Comparison of ENCODE assay signal across 16 cellular contexts in genomic region chr4:1035510-1035909, GRCh38. TPM values are rescaled to one million over a fixed set of nuclear protein-coding genes. Genes with fewer than 3 reads are reported as not detected.
DNase-seq lines count a peak whose midpoint lies in the region; ATAC-seq and TF ChIP-seq lines count a peak whose summit lies in the region.
"Had no signal": no experiment of that assay in that cellular context is flagged by ENCODE, and none has a peak within 500 bp of the region (broad histone marks: within the 10 kb centered on the region; RNA-seq: fewer than 3 reads in every experiment).

No MANE protein-coding gene starts in this region.

- dilution Hi-C loops in mammary epithelial cell (cut with HindIII; ENCODE audit: low sequenced_read_pairs): loop anchor here (10.0 kb wide), 2 partner anchors 289 to 319 kb away; no protein-coding TSS in a partner anchor

- H3K36me3 ChIP-seq in mammary epithelial cell (ENCODE audit: insufficient read depth, low read length) (no peaks in the 10 kb centered on the region), aorta (ENCODE audit: control insufficient read depth in 1 of 2, insufficient read depth in 2 of 2, low read length in 1 of 2) (no peaks in the 10 kb centered on the region), uterus (no peaks in the 10 kb centered on the region), WERI-Rb-1 (no peaks in the 10 kb centered on the region)
- H3K36me3 ChIP-seq: upper lobe of left lung had no signal

- POLR2A ChIA-PET in MCF 10A (lab: Yijun Ruan, JAX): no interaction called here

- BruUV-seq in mammary epithelial cell (replicated peaks; lab: Mats Ljungman, UMichigan) (no TSS peak), MCF 10A (replicated peaks; lab: Mats Ljungman, UMichigan) (no TSS peak)

- intact Hi-C loops in mammary epithelial cell (cut with micrococcal nuclease) (no loop called here), MCF 10A (cut with micrococcal nuclease) (no loop called here), head of caudate nucleus (cut with DNase I) (loop anchor here (2.0 kb wide), 1 partner anchor 21 kb away; no protein-coding TSS in a partner anchor), aorta (cut with DNase I) (no loop called here), uterus (cut with DNase I; ENCODE audit: low total_unique reads) (no loop called here)

- H3K27ac Mint-ChIP-seq in MCF 10A (ENCODE audit: low read depth, unreplicated experiment): no peak overlapping the region
- H3K27ac Mint-ChIP-seq: CD4-positive, alpha-beta memory T cell; mesothelial cell of epicardium had no signal

- H2AFZ ChIP-seq in mammary epithelial cell (ENCODE audit: low read depth, low read length): no peak overlapping the region
- H2AFZ ChIP-seq: parathyroid adenoma had no signal

- no peaks in the 10 kb centered on the region for H3K9me3 ChIP-seq in mammary epithelial cell (replicated peaks; ENCODE audit: insufficient read depth, low read length)
- no peaks in the 10 kb centered on the region for H3K9me3 ChIP-seq in aorta (ENCODE audit: control insufficient read depth, low read length)
- H3K9me3 ChIP-seq in uterus: no peaks in the 10 kb centered on the region
- H3K9me3 ChIP-seq in WERI-Rb-1 (ENCODE audit: severe bottlenecking): no peaks in the 10 kb centered on the region
- H3K9me3 ChIP-seq: upper lobe of left lung had no signal

- WGBS in mammary epithelial cell (ENCODE audit: low coverage, missing lambda C conversion rate): 17% methylated on average over 15 of the region's 26 CpGs
- 7 to 14% methylated on average over 26 of the region's 26 CpGs for WGBS in aorta, 2 donors

- H4K20me1 ChIP-seq in mammary epithelial cell (ENCODE audit: insufficient read depth, low read length): no peaks in the 10 kb centered on the region

- H3K79me2 ChIP-seq in mammary epithelial cell (ENCODE audit: insufficient read depth, low read length): no peaks in the 10 kb centered on the region
- H3K79me2 ChIP-seq: parathyroid adenoma had no signal

- H3K27me3 ChIP-seq in mammary epithelial cell (ENCODE audit: insufficient read depth, low read length): peaks cover 5% of the 10 kb centered on the region
- H3K27me3 ChIP-seq in aorta (ENCODE audit: control insufficient read depth in 1 of 2, insufficient read depth in 2 of 2, low read length in 1 of 2): no peaks in the 10 kb centered on the region
- peaks cover 0 to 11% of the 10 kb centered on the region in 2 donors for H3K27me3 ChIP-seq in uterus
- no peaks in the 10 kb centered on the region for H3K27me3 ChIP-seq in WERI-Rb-1 (ENCODE audit: insufficient read depth, low read depth, severe bottlenecking)

- DNase-seq in mammary epithelial cell (no peak), MCF 10A (ENCODE audit: unreplicated experiment) (no peak), head of caudate nucleus (peak; percentile 78 to 96 (median 91)), occipital lobe (lab: John Stamatoyannopoulos, UW) (peak; percentile 65), aorta (peak; percentile 80 to 87), uterus (no peak), WERI-Rb-1 (no peak), NCI-H774 (lab: John Stamatoyannopoulos, UW) (no peak)
- DNase-seq: activated CD4-positive, alpha-beta T cell treated with anti-CD3 and anti-CD28 coated beads, Interleukin-2, amount 50 U/mL, for 1 hour; CD4-positive, alpha-beta memory T cell; effector CD4-positive, alpha-beta T cell; NCI-H1048; NCI-H2171 treated with DMSO at 0.1 percent for 48 hours had no signal

- H3K4me3 Mint-ChIP-seq in MCF 10A (ENCODE audit: unreplicated experiment): no peak overlapping the region
- H3K4me3 Mint-ChIP-seq: CD4-positive, alpha-beta memory T cell; mesothelial cell of epicardium had no signal

- CTCF ChIA-PET in mammary epithelial cell (lab: Charles Lee; ENCODE audit: low non-redundant PET): no interaction called here
- CTCF ChIA-PET in MCF 10A (lab: Yijun Ruan, JAX): no interaction called here

- H3K9me3 Mint-ChIP-seq in MCF 10A (ENCODE audit: unreplicated experiment): no peaks in the 10 kb centered on the region
- H3K9me3 Mint-ChIP-seq: CD4-positive, alpha-beta memory T cell; mesothelial cell of epicardium had no signal

- H3K27me3 Mint-ChIP-seq in MCF 10A (ENCODE audit: insufficient read depth, unreplicated experiment): no peaks in the 10 kb centered on the region
- H3K27me3 Mint-ChIP-seq: CD4-positive, alpha-beta memory T cell had no signal

- H3K4me2 ChIP-seq in mammary epithelial cell (ENCODE audit: insufficient read depth, low read depth, low read length): peak overlapping the region; percentile 1

- TF ChIP-seq CTCF in mammary epithelial cell (conservative IDR thresholded peaks at IDR 0.05 in 1 of 2, IDR thresholded peaks at IDR 0.05 in 1 of 2; ENCODE audit: extremely low read depth in 1 of 2, insufficient read depth in 1 of 2, low read depth in 1 of 2, low read length in 2 of 2) (no peak), MCF 10A (IDR thresholded peaks at IDR 0.05; ENCODE audit: unreplicated experiment) (no peak), uterus (IDR thresholded peaks at IDR 0.05) (no peak), WERI-Rb-1 (IDR thresholded peaks at IDR 0.05; ENCODE audit: low read depth, low read length) (no peak)

- H3K4me1 ChIP-seq in mammary epithelial cell (ENCODE audit: insufficient read depth, low read length) (peaks cover 22% of the 10 kb centered on the region), aorta (ENCODE audit: control insufficient read depth in 1 of 2, insufficient read depth in 2 of 2, low read length in 2 of 2) (no peaks in the 10 kb centered on the region), uterus (no peaks in the 10 kb centered on the region)
- H3K4me1 ChIP-seq: parathyroid adenoma had no signal

- H3K27ac ChIP-seq in mammary epithelial cell (ENCODE audit: insufficient read depth, low read depth, low read length) (no peak overlapping the region), aorta (ENCODE audit: low read depth in 1 of 2, low read length in 2 of 2) (peak overlapping the region; percentile 18 to 68), uterus (no peak overlapping the region), WERI-Rb-1 (no peak overlapping the region)
- H3K27ac ChIP-seq: parathyroid adenoma, upper lobe of left lung had no signal

- peaks cover 17% of the 10 kb centered on the region for H3K36me3 Mint-ChIP-seq in MCF 10A (ENCODE audit: insufficient read depth, unreplicated experiment)
- H3K36me3 Mint-ChIP-seq: CD4-positive, alpha-beta memory T cell; mesothelial cell of epicardium had no signal

- H3K4me3 ChIP-seq in mammary epithelial cell (replicated peaks in 1 of 3; ENCODE audit: insufficient read depth in 1 of 3, low read depth in 2 of 3, low read length in 3 of 3): no peak overlapping the region
- no peak overlapping the region for H3K4me3 ChIP-seq in aorta (ENCODE audit: low read length in 2 of 2)
- no peak overlapping the region for H3K4me3 ChIP-seq in uterus
- no peak overlapping the region for H3K4me3 ChIP-seq in WERI-Rb-1 (ENCODE audit: low read depth, low read length)
- H3K4me3 ChIP-seq: upper lobe of left lung had no signal

- ATAC-seq in aorta (ENCODE audit: low FRiP score): peak; percentile 51

- in situ Hi-C loops in mammary epithelial cell (cut with MboI; ENCODE audit: low sequenced_read_pairs in 2 of 2): no loop called here

- peaks cover 5% of the 10 kb centered on the region for H3K4me1 Mint-ChIP-seq in MCF 10A (ENCODE audit: insufficient read depth, unreplicated experiment)

- no peak for TF ChIP-seq POLR2A in uterus (IDR thresholded peaks at IDR 0.05)

- H3K9ac ChIP-seq in mammary epithelial cell (ENCODE audit: insufficient read depth, low read length): no peak overlapping the region
- H3K9ac ChIP-seq: parathyroid adenoma had no signal

RNA-seq across cellular contexts. Expression of gene FGFRL1, which starts 24.1 kb away (rescaled TPM):
- 10 to 100 TPM; 12.8 to 15.0 TPM for total RNA-seq in mammary epithelial cell
- polyA plus RNA-seq in mammary epithelial cell: 43.7 TPM
- polyA minus RNA-seq in mammary epithelial cell: 37.0 TPM
- 33.5 and 33.6 TPM in 2 replicates for total RNA-seq in MCF 10A (2022)
- 2.3 TPM for total RNA-seq in occipital lobe
- total RNA-seq in aorta: 10 to 100 TPM; 28.9 to 32.9 TPM
- polyA plus RNA-seq in aorta: 10 to 100 TPM in 1 of 2 donors, 1 to 10 TPM in 1; 6.9 to 19.5 TPM
- 10 to 100 TPM in 2 of 4 donors, 1 to 10 TPM in 2; 2.8 to 24.8 (median 13.9) TPM for total RNA-seq in uterus

RNA-seq across cellular contexts. Expression of gene SLC26A1, which starts 42.3 kb away (rescaled TPM):
- total RNA-seq in mammary epithelial cell: not detected
- polyA plus RNA-seq in mammary epithelial cell: not detected
- not detected for polyA minus RNA-seq in mammary epithelial cell
- total RNA-seq in MCF 10A (2022): 0.10 and 0.16 TPM in 2 replicates
- 4.2 TPM for total RNA-seq in occipital lobe
- total RNA-seq in aorta: under 1 TPM in 1 of 2 donors, not detected in 1; 0.45 TPM
- under 1 TPM; 0.38 to 0.87 TPM for polyA plus RNA-seq in aorta
- under 1 TPM in 2 of 4 donors, not detected in 2; 0.07 to 0.12 TPM for total RNA-seq in uterus

RNA-seq across cellular contexts. Expression of gene IDUA, which starts 48.7 kb away (rescaled TPM):
- 10 to 100 TPM; 17.8 to 30.8 TPM for total RNA-seq in mammary epithelial cell
- polyA plus RNA-seq in mammary epithelial cell: 4.2 TPM
- polyA minus RNA-seq in mammary epithelial cell: 0.98 TPM
- total RNA-seq in MCF 10A (2022): 35.0 and 35.1 TPM in 2 replicates
- 6.9 TPM for total RNA-seq in occipital lobe
- total RNA-seq in aorta: 10 to 100 TPM; 27.5 to 44.2 TPM
- 10 to 100 TPM in 1 of 2 donors, 1 to 10 TPM in 1; 5.9 to 42.5 TPM for polyA plus RNA-seq in aorta
- 10 to 100 TPM in 2 of 4 donors, 1 to 10 TPM in 2; 2.8 to 45.8 (median 9.9) TPM for total RNA-seq in uterus

Comparison
In these comparisons a context has a peak if more than half of its experiments do, and no peak if none do; other contexts are left out.
1. DNase-seq: peak in head of caudate nucleus (42 of 42), occipital lobe (single experiment) and aorta (2 of 2); none in mammary epithelial cell (single experiment), MCF 10A (single experiment), uterus (0 of 2), WERI-Rb-1 (single experiment) and NCI-H774 (single experiment).
2. H3K27ac ChIP-seq: peak in aorta (2 of 2); none in mammary epithelial cell (single experiment), uterus (0 of 2) and WERI-Rb-1 (single experiment).